In the genomic region with DNA sequence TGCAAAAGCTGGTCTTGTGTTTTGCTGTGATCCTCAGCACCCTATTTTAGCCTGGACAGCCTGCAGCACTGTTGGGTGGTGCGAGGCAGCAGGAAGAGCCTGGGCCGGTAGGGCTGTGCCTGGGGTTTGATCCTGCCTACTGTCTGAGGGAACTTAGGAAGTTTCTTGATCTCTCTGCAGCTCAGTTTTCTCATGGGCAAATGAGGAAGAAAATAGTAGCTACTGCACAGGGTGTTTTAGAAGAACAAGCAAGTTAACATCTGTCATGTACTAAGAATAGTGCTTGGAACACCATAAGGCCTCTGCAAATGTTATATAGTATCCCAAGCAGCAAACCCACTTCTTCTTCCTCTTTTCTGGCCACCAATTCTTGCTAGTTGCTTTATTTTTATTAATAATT, we compare ENCODE assay signal across 18 cellular contexts. TPM values are rescaled to one million over a fixed set of nuclear protein-coding genes. Genes with fewer than 3 reads are reported as not detected.
A peak's percentile ranks its signal among the peaks of the same experiment; 100 is the strongest.
DNase-seq lines count a peak whose midpoint lies in the region; ATAC-seq and TF ChIP-seq lines count a peak whose summit lies in the region.
"Had no signal": no experiment of that assay in that cellular context is flagged by ENCODE, and none has a peak within 500 bp of the region (broad histone marks: within the 10 kb centered on the region; RNA-seq: fewer than 3 reads in every experiment).

No MANE protein-coding gene starts in this region.

- POLR2A ChIA-PET in activated CD4-positive, alpha-beta T cell treated with anti-CD3 and anti-CD28 coated beads, Interleukin-2, amount 10 ng/mL, durations not matched to agents 7 days and 5 days (lab: Charles Lee) = no interaction called here

- H3K4me3 ChIP-seq in left lung = no peak overlapping the region
- H3K4me3 ChIP-seq: hepatocyte, skin epidermis had no signal

- no peaks in the 10 kb centered on the region for H3K27me3 ChIP-seq in left lung
- H3K27me3 ChIP-seq: hepatocyte, neutrophil had no signal

- no peak overlapping the region for H3K27ac ChIP-seq in left lung
- H3K27ac ChIP-seq: hepatocyte, neutrophil had no signal

- DNase-seq in Right ventricle myocardium superior = peak; percentile 42
- no peak for DNase-seq in cardiac septum (ENCODE audit: low spot score)
- DNase-seq in SKM-1 treated with dmso at 0.1 percent for 144 hours (lab: John Stamatoyannopoulos, UW; ENCODE audit: unreplicated experiment) = peak; percentile 84
- no peak for DNase-seq in left lung
- DNase-seq in activated CD4-positive, alpha-beta T cell treated with anti-CD3 and anti-CD28 coated beads, Interleukin-2, amount 10 ng/mL, durations not matched to agents 7 days and 5 days = no peak
- no peak for DNase-seq in natural killer cell
- no peak for DNase-seq in T1000 (lab: John Stamatoyannopoulos, UW)
- DNase-seq: activated CD4-positive, alpha-beta T cell treated with anti-CD3 and anti-CD28 coated beads, Interleukin-2, amount 50 U/mL, for 48 hours; Calu3 had no signal

- intact Hi-C loops in Right ventricle myocardium superior (cut with DNase I) = no loop called here
- intact Hi-C loops in cardiac septum (cut with DNase I) = no loop called here
- intact Hi-C loops in left lung (cut with DNase I) = no loop called here
- intact Hi-C loops in natural killer cell (cut with micrococcal nuclease) = no loop called here

- no peak overlapping the region for H3K4me3 Mint-ChIP-seq in activated CD4-positive, alpha-beta T cell treated with anti-CD3 and anti-CD28 coated beads, Interleukin-2, amount 10 ng/mL, durations not matched to agents 7 days and 5 days
- H3K4me3 Mint-ChIP-seq in natural killer cell = no peak overlapping the region
- H3K4me3 Mint-ChIP-seq: activated T-helper 1 cell treated with anti-CD3 and anti-CD28 coated beads, Interleukin-12 subunit alpha, Interleukin-12 subunit beta, Interleukin-2, Interleukin-4 antibody, amounts not matched to agents 30 ng/mL and 10 ng/mL and 1 ng/mL, durations not matched to agents 14 hours and 24 hours and 36 hours had no signal

- no peak overlapping the region for H3K27ac Mint-ChIP-seq in activated CD4-positive, alpha-beta T cell treated with anti-CD3 and anti-CD28 coated beads, Interleukin-2, amount 10 ng/mL, durations not matched to agents 7 days and 5 days
- H3K27ac Mint-ChIP-seq in natural killer cell = no peak overlapping the region
- H3K27ac Mint-ChIP-seq: activated T-helper 1 cell treated with anti-CD3 and anti-CD28 coated beads, Interleukin-12 subunit alpha, Interleukin-12 subunit beta, Interleukin-2, Interleukin-4 antibody, amounts not matched to agents 30 ng/mL and 10 ng/mL and 1 ng/mL, durations not matched to agents 14 hours and 24 hours and 36 hours had no signal

- H3K4me1 ChIP-seq in left lung = peaks cover 0 to 18% of the 10 kb centered on the region in 2 donors

- H3K27me3 Mint-ChIP-seq in activated CD4-positive, alpha-beta T cell treated with anti-CD3 and anti-CD28 coated beads, Interleukin-2, amount 10 ng/mL, durations not matched to agents 7 days and 5 days = peaks cover 3% of the 10 kb centered on the region
- H3K27me3 Mint-ChIP-seq in natural killer cell (ENCODE audit: low read depth in 2 of 2) = no peaks in the 10 kb centered on the region

- no peaks in the 10 kb centered on the region for H3K4me1 Mint-ChIP-seq in activated CD4-positive, alpha-beta T cell treated with anti-CD3 and anti-CD28 coated beads, Interleukin-2, amount 10 ng/mL, durations not matched to agents 7 days and 5 days
- H3K4me1 Mint-ChIP-seq in natural killer cell = no peaks in the 10 kb centered on the region

- CTCF ChIA-PET in activated CD4-positive, alpha-beta T cell treated with anti-CD3 and anti-CD28 coated beads, Interleukin-2, amount 10 ng/mL, durations not matched to agents 7 days and 5 days (lab: Charles Lee) = no interaction called here

- no peaks in the 10 kb centered on the region for H3K9me3 Mint-ChIP-seq in activated CD4-positive, alpha-beta T cell treated with anti-CD3 and anti-CD28 coated beads, Interleukin-2, amount 10 ng/mL, durations not matched to agents 7 days and 5 days
- no peaks in the 10 kb centered on the region for H3K9me3 Mint-ChIP-seq in natural killer cell
- H3K9me3 Mint-ChIP-seq: activated T-helper 1 cell treated with anti-CD3 and anti-CD28 coated beads, Interleukin-12 subunit alpha, Interleukin-12 subunit beta, Interleukin-2, Interleukin-4 antibody, amounts not matched to agents 30 ng/mL and 10 ng/mL and 1 ng/mL, durations not matched to agents 14 hours and 24 hours and 36 hours had no signal

- H3K9me3 ChIP-seq in left lung = peaks cover 0 to 2% of the 10 kb centered on the region in 2 donors
- H3K9me3 ChIP-seq: neutrophil had no signal

- ATAC-seq in Right ventricle myocardium superior (ENCODE audit: poor library complexity) (peak; percentile 65), left lung (peak; percentile 40), natural killer cell (no peak), GM19452 (IDR thresholded peaks at IDR 0.05; ENCODE audit: unreplicated experiment) (no peak)

- no peaks in the 10 kb centered on the region for H3K36me3 ChIP-seq in left lung
- H3K36me3 ChIP-seq: neutrophil had no signal

- no peaks in the 10 kb centered on the region for H3K36me3 Mint-ChIP-seq in activated CD4-positive, alpha-beta T cell treated with anti-CD3 and anti-CD28 coated beads, Interleukin-2, amount 10 ng/mL, durations not matched to agents 7 days and 5 days (ENCODE audit: low read depth)
- no peaks in the 10 kb centered on the region for H3K36me3 Mint-ChIP-seq in natural killer cell

- TF ChIP-seq CTCF in left lung (IDR thresholded peaks at IDR 0.05) (no peak), natural killer cell (IDR thresholded peaks at IDR 0.05) (no peak)

RNA-seq across cellular contexts. Expression of a gene that starts 12.0 kb away (rescaled TPM):
- total RNA-seq in Right ventricle myocardium superior (not detected), cardiac septum (not detected), left lung (100 to 1,000 TPM; 182 to 376 TPM), natural killer cell (not detected)
- total RNA-seq in activated CD4-positive, alpha-beta T cell treated with anti-CD3 and anti-CD28 coated beads, Interleukin-2, amount 10 ng/mL, durations not matched to agents 7 days and 5 days = not detected
- total RNA-seq: A673; activated T-helper 1 cell treated with anti-CD3 and anti-CD28 coated beads, Interleukin-12 subunit alpha, Interleukin-12 subunit beta, Interleukin-2, Interleukin-4 antibody, amounts not matched to agents 30 ng/mL and 10 ng/mL and 1 ng/mL, durations not matched to agents 14 hours and 24 hours and 36 hours; M059J; OCI-LY7; T-helper 1 cell treated with Interleukin-12 subunit alpha and Interleukin-12 subunit beta and Interleukin-4 antibody, amounts not matched to agents 30 ng/mL and 1 ng/mL, for 36 hours had no signal

Comparison
In these comparisons a context has a peak if more than half of its experiments do, and no peak if none do; other contexts are left out.
1. DNase-seq: peak in Right ventricle myocardium superior (single experiment) and SKM-1 treated with dmso at 0.1 percent for 144 hours (single experiment); none in cardiac septum (single experiment), left lung (0 of 2), activated CD4-positive, alpha-beta T cell treated with anti-CD3 and anti-CD28 coated beads, Interleukin-2, amount 10 ng/mL, durations not matched to agents 7 days and 5 days (single experiment), natural killer cell (single experiment) and T1000 (single experiment).
2. ATAC-seq: peak in Right ventricle myocardium superior (single experiment) and left lung (single experiment); none in natural killer cell (0 of 3) and GM19452 (single experiment).
3. RNA of a gene that starts 12.0 kb away (total RNA-seq): 182 to 376 TPM in left lung; not detected in Right ventricle myocardium superior (single experiment), not detected in cardiac septum (single experiment), not detected in activated CD4-positive, alpha-beta T cell treated with anti-CD3 and anti-CD28 coated beads, Interleukin-2, amount 10 ng/mL, durations not matched to agents 7 days and 5 days and not detected in natural killer cell; every median in the first group is over 100 times any median in the second.